In the genomic region with DNA sequence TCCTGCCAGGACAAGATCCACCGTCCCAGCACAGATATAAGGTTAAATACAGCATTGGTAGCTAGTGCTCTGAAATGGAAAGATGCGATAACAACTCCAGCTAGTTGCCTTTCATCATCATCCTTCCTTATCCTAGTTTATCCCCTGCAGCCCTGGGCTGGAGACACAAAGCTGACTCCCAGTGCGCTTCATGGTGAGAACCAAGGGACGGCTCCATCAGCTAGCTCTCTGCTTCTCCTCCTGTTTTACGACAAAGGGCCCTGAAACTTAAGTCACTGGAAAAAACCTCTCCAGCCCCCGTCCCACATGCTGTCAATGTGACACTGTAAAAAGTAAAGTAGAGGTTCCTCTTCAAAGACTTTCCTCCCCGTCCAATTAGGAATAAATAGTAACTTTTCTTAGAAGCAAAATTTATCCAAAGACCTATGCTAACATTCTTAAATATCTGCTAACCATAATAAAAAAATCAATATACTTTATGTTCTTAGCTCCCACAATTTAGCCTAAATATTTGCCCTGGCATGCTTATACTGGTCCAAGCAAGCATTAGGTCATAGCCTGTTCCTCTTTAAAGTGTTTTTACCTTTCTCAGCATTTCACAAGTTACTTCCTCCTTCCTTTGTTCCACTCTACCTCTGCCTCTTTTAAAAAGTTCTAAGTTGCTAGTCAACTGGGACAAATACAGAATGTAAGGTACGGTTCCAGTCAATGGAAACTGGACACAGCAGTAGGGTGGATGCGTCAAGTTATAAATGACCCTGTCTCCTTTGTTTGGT, we compare ENCODE assay signal across 1 cellular context.
TF ChIP-seq lines count a peak whose summit lies in the region.

No MANE protein-coding gene starts in this region.

TF ChIP-seq in GM23338, 12 proteins besides CTCF, POLR2A, EP300 and RAD21 (continued from another document):
- TF ChIP-seq, protein P1, sequence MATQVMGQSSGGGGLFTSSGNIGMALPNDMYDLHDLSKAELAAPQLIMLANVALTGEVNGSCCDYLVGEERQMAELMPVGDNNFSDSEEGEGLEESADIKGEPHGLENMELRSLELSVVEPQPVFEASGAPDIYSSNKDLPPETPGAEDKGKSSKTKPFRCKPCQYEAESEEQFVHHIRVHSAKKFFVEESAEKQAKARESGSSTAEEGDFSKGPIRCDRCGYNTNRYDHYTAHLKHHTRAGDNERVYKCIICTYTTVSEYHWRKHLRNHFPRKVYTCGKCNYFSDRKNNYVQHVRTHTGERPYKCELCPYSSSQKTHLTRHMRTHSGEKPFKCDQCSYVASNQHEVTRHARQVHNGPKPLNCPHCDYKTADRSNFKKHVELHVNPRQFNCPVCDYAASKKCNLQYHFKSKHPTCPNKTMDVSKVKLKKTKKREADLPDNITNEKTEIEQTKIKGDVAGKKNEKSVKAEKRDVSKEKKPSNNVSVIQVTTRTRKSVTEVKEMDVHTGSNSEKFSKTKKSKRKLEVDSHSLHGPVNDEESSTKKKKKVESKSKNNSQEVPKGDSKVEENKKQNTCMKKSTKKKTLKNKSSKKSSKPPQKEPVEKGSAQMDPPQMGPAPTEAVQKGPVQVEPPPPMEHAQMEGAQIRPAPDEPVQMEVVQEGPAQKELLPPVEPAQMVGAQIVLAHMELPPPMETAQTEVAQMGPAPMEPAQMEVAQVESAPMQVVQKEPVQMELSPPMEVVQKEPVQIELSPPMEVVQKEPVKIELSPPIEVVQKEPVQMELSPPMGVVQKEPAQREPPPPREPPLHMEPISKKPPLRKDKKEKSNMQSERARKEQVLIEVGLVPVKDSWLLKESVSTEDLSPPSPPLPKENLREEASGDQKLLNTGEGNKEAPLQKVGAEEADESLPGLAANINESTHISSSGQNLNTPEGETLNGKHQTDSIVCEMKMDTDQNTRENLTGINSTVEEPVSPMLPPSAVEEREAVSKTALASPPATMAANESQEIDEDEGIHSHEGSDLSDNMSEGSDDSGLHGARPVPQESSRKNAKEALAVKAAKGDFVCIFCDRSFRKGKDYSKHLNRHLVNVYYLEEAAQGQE (IDR thresholded peaks at IDR 0.05; ENCODE audit: unreplicated experiment): no peak
TF ChIP-seq in GM23338: peak in this region for 0.
